Comparison of ENCODE assay signal across 8 cellular contexts in the genomic region with DNA sequence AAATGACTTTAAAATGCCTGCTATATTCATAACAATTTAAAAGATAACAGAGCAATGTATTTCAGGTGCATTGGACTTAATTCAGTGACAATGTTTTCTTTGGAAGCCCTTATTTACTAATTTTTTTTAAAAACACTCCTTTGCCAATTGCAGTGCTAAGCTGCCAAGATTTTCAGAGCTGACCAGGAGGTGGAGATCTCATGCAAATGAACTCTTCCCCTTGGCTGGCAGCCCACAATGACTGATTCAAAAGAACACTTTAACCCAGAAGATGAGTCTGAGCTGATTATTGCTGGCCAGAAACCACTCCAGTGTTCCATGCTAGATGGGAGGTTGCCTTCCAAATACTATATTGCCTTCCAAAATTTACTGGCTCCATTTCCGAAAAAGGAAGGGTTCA.
DNase-seq lines count a peak whose midpoint lies in the region; ATAC-seq and TF ChIP-seq lines count a peak whose summit lies in the region.

No MANE protein-coding gene starts in this region.

- CTCF ChIA-PET in naive thymus-derived CD4-positive, alpha-beta T cell (lab: Charles Lee) = no interaction called here

- no peaks in the 10 kb centered on the region for H3K27me3 ChIP-seq in naive thymus-derived CD4-positive, alpha-beta T cell (ENCODE audit: control insufficient read depth in 2 of 2, insufficient read depth in 2 of 2, low read length in 2 of 2)

- H3K4me1 ChIP-seq in naive thymus-derived CD4-positive, alpha-beta T cell (ENCODE audit: control insufficient read depth in 2 of 2, insufficient read depth in 2 of 2, low read length in 2 of 2) = no peaks in the 10 kb centered on the region

- no peaks in the 10 kb centered on the region for H3K9me3 ChIP-seq in naive thymus-derived CD4-positive, alpha-beta T cell (ENCODE audit: control insufficient read depth in 2 of 3, low read length in 3 of 3)

- DNase-seq in AG10803 (ENCODE audit: low read depth) (peak; percentile 37), M059J (ENCODE audit: low read depth) (peak; percentile 72), anterior cingulate cortex (lab: John Stamatoyannopoulos, UW) (peak in 54 of 58 donors; percentile 3 to 93 (median 53)), inferior parietal cortex (ENCODE audit: extremely low spot score) (peak; percentile 88), nephron progenitor cell (no peak)
- no peak for DNase-seq in naive thymus-derived CD4-positive, alpha-beta T cell

- H3K4me3 Mint-ChIP-seq in activated T-helper 17 cell treated with anti-CD3 and anti-CD28 coated beads, Interleukin-2, amount 50 U/mL, for 72 hours = no peak overlapping the region
- no peak overlapping the region for H3K4me3 Mint-ChIP-seq in nephron progenitor cell
- no peak overlapping the region for H3K4me3 Mint-ChIP-seq in naive thymus-derived CD4-positive, alpha-beta T cell

- H3K36me3 ChIP-seq in naive thymus-derived CD4-positive, alpha-beta T cell (ENCODE audit: control insufficient read depth in 2 of 3, insufficient read depth in 3 of 3, low read length in 3 of 3) = no peaks in the 10 kb centered on the region

- no peaks in the 10 kb centered on the region for H3K4me1 Mint-ChIP-seq in activated T-helper 17 cell treated with anti-CD3 and anti-CD28 coated beads, Interleukin-2, amount 50 U/mL, for 72 hours
- peaks cover 28% of the 10 kb centered on the region for H3K4me1 Mint-ChIP-seq in nephron progenitor cell
- H3K4me1 Mint-ChIP-seq in naive thymus-derived CD4-positive, alpha-beta T cell = no peaks in the 10 kb centered on the region

- POLR2A ChIA-PET in naive thymus-derived CD4-positive, alpha-beta T cell (lab: Charles Lee) = no interaction called here

- peaks cover 17% of the 10 kb centered on the region for H3K27me3 Mint-ChIP-seq in activated T-helper 17 cell treated with anti-CD3 and anti-CD28 coated beads, Interleukin-2, amount 50 U/mL, for 72 hours
- H3K27me3 Mint-ChIP-seq in nephron progenitor cell (ENCODE audit: low read depth, poor library complexity) = peaks cover 4% of the 10 kb centered on the region
- H3K27me3 Mint-ChIP-seq in naive thymus-derived CD4-positive, alpha-beta T cell = peaks cover 0 to 30% (median 8%) of the 10 kb centered on the region in 5 donors

- no peak for ATAC-seq in activated T-helper 17 cell treated with anti-CD3 and anti-CD28 coated beads, Interleukin-2, amount 50 U/mL, for 72 hours (replicated peaks)
- no peak for ATAC-seq in HG03196 (IDR thresholded peaks at IDR 0.05; ENCODE audit: unreplicated experiment)
- ATAC-seq in naive thymus-derived CD4-positive, alpha-beta T cell = no peak

- TF ChIP-seq CTCF in AG10803 (conservative IDR thresholded peaks at IDR 0.05; ENCODE audit: low read length) = no peak
- no peak for TF ChIP-seq CTCF in nephron progenitor cell (IDR thresholded peaks at IDR 0.05)

- no peaks in the 10 kb centered on the region for H3K9me3 Mint-ChIP-seq in activated T-helper 17 cell treated with anti-CD3 and anti-CD28 coated beads, Interleukin-2, amount 50 U/mL, for 72 hours
- H3K9me3 Mint-ChIP-seq in nephron progenitor cell = no peaks in the 10 kb centered on the region
- H3K9me3 Mint-ChIP-seq in naive thymus-derived CD4-positive, alpha-beta T cell = peaks cover 0 to 3% (median 0%) of the 10 kb centered on the region in 11 donors

- intact Hi-C loops in naive thymus-derived CD4-positive, alpha-beta T cell (cut with micrococcal nuclease) = no loop called here

- H3K36me3 Mint-ChIP-seq in activated T-helper 17 cell treated with anti-CD3 and anti-CD28 coated beads, Interleukin-2, amount 50 U/mL, for 72 hours (ENCODE audit: low read depth) = no peaks in the 10 kb centered on the region
- no peaks in the 10 kb centered on the region for H3K36me3 Mint-ChIP-seq in nephron progenitor cell (ENCODE audit: low read depth)
- no peaks in the 10 kb centered on the region for H3K36me3 Mint-ChIP-seq in naive thymus-derived CD4-positive, alpha-beta T cell

- no peak overlapping the region for H3K27ac Mint-ChIP-seq in activated T-helper 17 cell treated with anti-CD3 and anti-CD28 coated beads, Interleukin-2, amount 50 U/mL, for 72 hours
- no peak overlapping the region for H3K27ac Mint-ChIP-seq in nephron progenitor cell
- H3K27ac Mint-ChIP-seq in naive thymus-derived CD4-positive, alpha-beta T cell = no peak overlapping the region

- no peak overlapping the region for H3K4me3 ChIP-seq in AG10803 (ENCODE audit: low read length)
- no peak overlapping the region for H3K4me3 ChIP-seq in naive thymus-derived CD4-positive, alpha-beta T cell (ENCODE audit: low read length)

- no peak overlapping the region for H3K27ac ChIP-seq in naive thymus-derived CD4-positive, alpha-beta T cell (ENCODE audit: low read depth, low read length)

Comparison
In these comparisons a context has a peak if more than half of its experiments do, and no peak if none do; other contexts are left out.
1. DNase-seq: peak in AG10803 (single experiment), M059J (single experiment), anterior cingulate cortex (54 of 58) and inferior parietal cortex (single experiment); none in nephron progenitor cell (single experiment) and naive thymus-derived CD4-positive, alpha-beta T cell (0 of 9).